ENCODE assay signal across 8 cellular contexts in genomic region chr7:108109216-108109908, GRCh38. TPM values are rescaled to one million over a fixed set of nuclear protein-coding genes. Genes with fewer than 3 reads are reported as not detected.
DNase-seq lines count a peak whose midpoint lies in the region; ATAC-seq and TF ChIP-seq lines count a peak whose summit lies in the region.

No MANE protein-coding gene starts in this region.

- H3K27me3 ChIP-seq in Panc1 (ENCODE audit: control insufficient read depth, insufficient read depth, low read length) (no peaks in the 10 kb centered on the region), tibial nerve (no peaks in the 10 kb centered on the region)
- no peaks in the 10 kb centered on the region for H3K27me3 ChIP-seq in CD8-positive, alpha-beta memory T cell (ENCODE audit: insufficient read depth, low read length, poor library complexity, severe bottlenecking)

- H3K27ac Mint-ChIP-seq in activated CD4-positive, alpha-beta T cell treated with anti-CD3 and anti-CD28 coated beads for 36 hours, result no peak overlapping the region
- no peak overlapping the region for H3K27ac Mint-ChIP-seq in CD8-positive, alpha-beta memory T cell

- H3K4me3 ChIP-seq in Panc1 (ENCODE audit: low read depth in 2 of 2, low read length in 2 of 2), result no peak overlapping the region
- no peak overlapping the region for H3K4me3 ChIP-seq in tibial nerve
- H3K4me3 ChIP-seq in CD8-positive, alpha-beta memory T cell (ENCODE audit: low read length), result no peak overlapping the region

- peak; percentile 37 for DNase-seq in activated CD4-positive, alpha-beta T cell treated with anti-CD3 and anti-CD28 coated beads for 36 hours
- no peak for DNase-seq in activated CD4-positive, alpha-beta T cell treated with anti-CD3 and anti-CD28 coated beads, Interleukin-2, amount 50 U/mL, for 1 hour
- DNase-seq in Panc1 (ENCODE audit: low read depth, low spot score) (no peak), fibroblast of peridontal ligament (ENCODE audit: extremely low read depth) (peak; percentile 8), tibial nerve (ENCODE audit: low spot score in 2 of 2) (no peak)
- DNase-seq in CD8-positive, alpha-beta memory T cell, result no peak

- WGBS in tibial nerve, 2 donors, result 82 to 100% methylated on average over 2 of the region's 2 CpGs

- intact Hi-C loops in activated CD4-positive, alpha-beta T cell treated with anti-CD3 and anti-CD28 coated beads for 36 hours (cut with DNase I, micrococcal nuclease), result loop anchor here (1.0 kb wide), 1 partner anchor 37 kb away; no protein-coding TSS in a partner anchor
- intact Hi-C loops in Panc1 (cut with micrococcal nuclease; ENCODE audit: unreplicated experiment), result no loop called here

- no peak overlapping the region for H3K4me3 Mint-ChIP-seq in activated CD4-positive, alpha-beta T cell treated with anti-CD3 and anti-CD28 coated beads for 36 hours
- H3K4me3 Mint-ChIP-seq in CD8-positive, alpha-beta memory T cell, result no peak overlapping the region

- no peaks in the 10 kb centered on the region for H3K36me3 Mint-ChIP-seq in activated CD4-positive, alpha-beta T cell treated with anti-CD3 and anti-CD28 coated beads for 36 hours (ENCODE audit: low read depth)
- H3K36me3 Mint-ChIP-seq in CD8-positive, alpha-beta memory T cell, result no peaks in the 10 kb centered on the region

- H3K9me3 ChIP-seq in Panc1 (ENCODE audit: control insufficient read depth, insufficient read depth, low read depth, low read length) (no peaks in the 10 kb centered on the region), tibial nerve (no peaks in the 10 kb centered on the region)
- H3K9me3 ChIP-seq in CD8-positive, alpha-beta memory T cell (ENCODE audit: low read length), result no peaks in the 10 kb centered on the region

- H3K27me3 Mint-ChIP-seq in activated CD4-positive, alpha-beta T cell treated with anti-CD3 and anti-CD28 coated beads for 36 hours, result no peaks in the 10 kb centered on the region
- peaks cover 3 to 6% of the 10 kb centered on the region in 2 donors for H3K27me3 Mint-ChIP-seq in CD8-positive, alpha-beta memory T cell

- H3K9me3 Mint-ChIP-seq in activated CD4-positive, alpha-beta T cell treated with anti-CD3 and anti-CD28 coated beads for 36 hours (ENCODE audit: low read depth), result no peaks in the 10 kb centered on the region
- H3K9me3 Mint-ChIP-seq in CD8-positive, alpha-beta memory T cell, result no peaks in the 10 kb centered on the region

- POLR2A ChIA-PET in activated CD4-positive, alpha-beta T cell treated with anti-CD3 and anti-CD28 coated beads for 36 hours (lab: Charles Lee), result no interaction called here
- POLR2A ChIA-PET in Panc1 (lab: Charles Lee), result no interaction called here
- POLR2A ChIA-PET in CD8-positive, alpha-beta memory T cell (lab: Charles Lee), result no interaction called here

- CTCF ChIA-PET in activated CD4-positive, alpha-beta T cell treated with anti-CD3 and anti-CD28 coated beads for 36 hours (lab: Charles Lee), result interaction anchor here (0.6 to 3.1 kb wide), 3 partner anchors 32 to 295 kb away, joined by 3 to 10 read pairs (median 3); no protein-coding TSS in a partner anchor
- CTCF ChIA-PET in Panc1 (lab: Charles Lee), result interaction anchor here (0.5 to 1.0 kb wide), 2 partner anchors 11 to 36 kb away, joined by 3 read pairs; no protein-coding TSS in a partner anchor
- CTCF ChIA-PET in CD8-positive, alpha-beta memory T cell (lab: Charles Lee), result no interaction called here

- in situ Hi-C loops in Panc1 (cut with HindIII; ENCODE audit: low pct_unique_long_range_greater_than_20kb, low sequenced_read_pairs), result no loop called here

- TF ChIP-seq CTCF in Panc1 (IDR thresholded peaks at IDR 0.05), result peak; percentile 69
- peak in 4 of 5 experiments; percentile 14 to 35 (median 22) for TF ChIP-seq CTCF in tibial nerve (IDR thresholded peaks at IDR 0.05)

- no peak for TF ChIP-seq EP300 in tibial nerve (IDR thresholded peaks at IDR 0.05)

- H3K27ac ChIP-seq in Panc1 (ENCODE audit: low read length), result no peak overlapping the region
- H3K27ac ChIP-seq in tibial nerve, result no peak overlapping the region
- H3K27ac ChIP-seq in CD8-positive, alpha-beta memory T cell (ENCODE audit: low read depth, low read length), result no peak overlapping the region

- H3K36me3 ChIP-seq in Panc1 (ENCODE audit: control insufficient read depth, insufficient read depth, low read length) (no peaks in the 10 kb centered on the region), tibial nerve (no peaks in the 10 kb centered on the region)
- no peaks in the 10 kb centered on the region for H3K36me3 ChIP-seq in CD8-positive, alpha-beta memory T cell (ENCODE audit: insufficient read depth, low read length)

- no TSS peak for BruUV-seq in Panc1 (replicated peaks; lab: Mats Ljungman, UMichigan)

- no peak for TF ChIP-seq POLR2A in tibial nerve (IDR thresholded peaks at IDR 0.05)

- no peaks in the 10 kb centered on the region for H3K4me1 Mint-ChIP-seq in activated CD4-positive, alpha-beta T cell treated with anti-CD3 and anti-CD28 coated beads for 36 hours
- H3K4me1 Mint-ChIP-seq in CD8-positive, alpha-beta memory T cell, result no peaks in the 10 kb centered on the region

- no peaks in the 10 kb centered on the region for H3K4me1 ChIP-seq in Panc1 (ENCODE audit: control insufficient read depth, insufficient read depth, low read length)
- peaks cover 0 to 5% (median 1%) of the 10 kb centered on the region in 4 donors for H3K4me1 ChIP-seq in tibial nerve
- no peaks in the 10 kb centered on the region for H3K4me1 ChIP-seq in CD8-positive, alpha-beta memory T cell (ENCODE audit: insufficient read depth, low read length)

- peak; percentile 72 for ATAC-seq in activated CD4-positive, alpha-beta T cell treated with anti-CD3 and anti-CD28 coated beads for 36 hours
- ATAC-seq in HG02623 (IDR thresholded peaks at IDR 0.05; ENCODE audit: unreplicated experiment) (peak; percentile 44), Panc1 (peak; percentile 72), HG03354 (IDR thresholded peaks at IDR 0.05; ENCODE audit: poor library complexity, severe bottlenecking, unreplicated experiment) (no peak)

RNA-seq across cellular contexts. Expression of gene LAMB4, which starts 20.8 kb away (rescaled TPM):
- not detected for total RNA-seq in activated CD4-positive, alpha-beta T cell treated with anti-CD3 and anti-CD28 coated beads for 36 hours
- not detected for total RNA-seq in Panc1 (2021; ENCODE audit: unreplicated experiment)
- polyA plus RNA-seq in Panc1 (2012; ENCODE audit: insufficient read length), result not detected
- 1 to 10 TPM in 1 of 4 donors, under 1 TPM in 2, not detected in 1; 0.22 to 1.2 (median 0.42) TPM for total RNA-seq in tibial nerve
- not detected for total RNA-seq in CD8-positive, alpha-beta memory T cell
- polyA plus RNA-seq in CD8-positive, alpha-beta memory T cell, result not detected

Comparison
In these comparisons a context has a peak if more than half of its experiments do, and no peak if none do; other contexts are left out.
1. DNase-seq: peak in activated CD4-positive, alpha-beta T cell treated with anti-CD3 and anti-CD28 coated beads for 36 hours (single experiment) and fibroblast of peridontal ligament (single experiment); none in activated CD4-positive, alpha-beta T cell treated with anti-CD3 and anti-CD28 coated beads, Interleukin-2, amount 50 U/mL, for 1 hour (single experiment), Panc1 (single experiment), tibial nerve (0 of 2) and CD8-positive, alpha-beta memory T cell (0 of 5).